8 cellular contexts compared by ENCODE assay signal in genomic region chr13:31200636-31200970, GRCh38. TPM values are rescaled to one million over a fixed set of nuclear protein-coding genes. Genes with fewer than 3 reads are reported as not detected.
DNase-seq lines count a peak whose midpoint lies in the region; ATAC-seq and TF ChIP-seq lines count a peak whose summit lies in the region.

No MANE protein-coding gene starts in this region.

- no peak overlapping the region; the same call in 1 of the 2 replicates for H3K27ac ChIP-seq in HUES6 (ENCODE audit: low read depth, low read length)
- peak overlapping the region; percentile 90 for H3K27ac ChIP-seq in WERI-Rb-1

- peak overlapping the region; percentile 92 for H3K9ac ChIP-seq in HUES6 (ENCODE audit: low read length)

- no peaks in the 10 kb centered on the region for H3K9me3 ChIP-seq in HUES6 (ENCODE audit: control insufficient read depth, insufficient read depth, low read depth, low read length)
- no peaks in the 10 kb centered on the region for H3K9me3 ChIP-seq in WERI-Rb-1 (ENCODE audit: severe bottlenecking)
- H3K9me3 ChIP-seq in mononuclear cell (ENCODE audit: low read depth, low read length) = no peaks in the 10 kb centered on the region

- BruUV-seq in Calu3 (replicated peaks; lab: Mats Ljungman, UMichigan) = no TSS peak

- H3K4me1 Mint-ChIP-seq in Calu3 (ENCODE audit: low read depth, unreplicated experiment) = peaks cover 13% of the 10 kb centered on the region

- DNase-seq in Calu3 = peak; percentile 46
- DNase-seq in WERI-Rb-1 = peak; percentile 45
- peak; percentile 26 for DNase-seq in effector CD8-positive, alpha-beta T cell (lab: John Stamatoyannopoulos, UW)
- peak in 4 of 6 experiments; percentile 35 to 76 (median 57) for DNase-seq in stimulated activated naive CD4-positive, alpha-beta T cell (lab: John Stamatoyannopoulos, UW)
- DNase-seq in occipital lobe (lab: John Stamatoyannopoulos, UW) = no peak

- TF ChIP-seq CTCF in Calu3 (IDR thresholded peaks at IDR 0.05; ENCODE audit: unreplicated experiment) (no peak), WERI-Rb-1 (IDR thresholded peaks at IDR 0.05; ENCODE audit: low read depth, low read length) (no peak)

- H3K36me3 ChIP-seq in HUES6 (ENCODE audit: control insufficient read depth, insufficient read depth, low read length) (no peaks in the 10 kb centered on the region), WERI-Rb-1 (no peaks in the 10 kb centered on the region)

- peaks cover 16% of the 10 kb centered on the region for H3K36me3 Mint-ChIP-seq in Calu3 (ENCODE audit: insufficient read depth, unreplicated experiment)

- peak overlapping the region; percentile 76 for H3K4me3 Mint-ChIP-seq in Calu3 (ENCODE audit: low read depth, unreplicated experiment)

- H3K4me3 ChIP-seq in HUES6 (ENCODE audit: low read depth, low read length) = peak overlapping the region; percentile 67
- H3K4me3 ChIP-seq in WERI-Rb-1 (ENCODE audit: low read depth, low read length) = peak overlapping the region; percentile 61
- H3K4me3 ChIP-seq in mononuclear cell (ENCODE audit: low read length) = peak overlapping the region; percentile 67

- intact Hi-C loops in Calu3 (cut with micrococcal nuclease; ENCODE audit: unreplicated experiment) = no loop called here

- H3K27me3 Mint-ChIP-seq in Calu3 (ENCODE audit: unreplicated experiment) = no peaks in the 10 kb centered on the region

- no peaks in the 10 kb centered on the region for H3K9me3 Mint-ChIP-seq in Calu3 (ENCODE audit: low read depth, unreplicated experiment)

- no peaks in the 10 kb centered on the region for H3K4me1 ChIP-seq in HUES6 (ENCODE audit: control insufficient read depth, insufficient read depth, low read length)
- peaks cover 19% of the 10 kb centered on the region for H3K4me1 ChIP-seq in mononuclear cell (ENCODE audit: insufficient read depth, low read length)

- ATAC-seq in GM21515 (IDR thresholded peaks at IDR 0.05; ENCODE audit: unreplicated experiment) = peak; percentile 23

- H3K27ac Mint-ChIP-seq in Calu3 (ENCODE audit: unreplicated experiment) = no peak overlapping the region

- CTCF ChIA-PET in Calu3 (lab: Charles Lee) = no interaction called here

- H3K27me3 ChIP-seq in HUES6 (ENCODE audit: control insufficient read depth, insufficient read depth, low read length) = no peaks in the 10 kb centered on the region
- no peaks in the 10 kb centered on the region for H3K27me3 ChIP-seq in WERI-Rb-1 (ENCODE audit: insufficient read depth, low read depth, severe bottlenecking)
- H3K27me3 ChIP-seq in mononuclear cell (ENCODE audit: insufficient read depth, low read length) = no peaks in the 10 kb centered on the region

RNA-seq across cellular contexts. Expression of gene B3GLCT, which starts 0.8 kb away (rescaled TPM):
- 5.1 and 5.8 TPM in 2 replicates for total RNA-seq in Calu3 (2022)
- 6.1 TPM for total RNA-seq in mononuclear cell
- 12.0 TPM for total RNA-seq in occipital lobe

RNA-seq across cellular contexts. Expression of gene HSPH1, which starts 38.9 kb away (rescaled TPM):
- total RNA-seq in Calu3 (2022) (186 and 216 TPM in 2 replicates), mononuclear cell (60.7 TPM), occipital lobe (95.0 TPM)
